ENCODE assay signal across 21 cellular contexts in the genomic region with DNA sequence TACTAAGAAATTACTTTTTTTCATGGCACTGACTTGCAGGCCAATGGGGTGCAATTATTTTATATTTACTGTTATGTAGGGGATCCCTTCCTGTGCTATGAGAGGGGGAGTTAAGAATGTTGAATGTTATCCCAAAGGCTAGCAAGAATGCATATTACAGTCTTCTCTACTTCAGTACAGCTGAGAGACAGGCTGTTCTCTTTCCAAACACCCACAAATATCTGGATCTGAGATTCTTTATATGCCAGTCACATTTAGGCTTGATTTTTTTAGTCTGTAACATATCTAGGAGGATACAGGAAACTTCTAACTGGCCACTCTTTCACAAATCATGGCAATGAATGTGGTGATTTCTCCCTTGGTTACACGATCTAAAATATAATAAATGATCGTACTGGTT.
"Had no signal": no experiment of that assay in that cellular context is flagged by ENCODE, and none has a peak within 500 bp of the region (broad histone marks: within the 10 kb centered on the region; RNA-seq: fewer than 3 reads in every experiment).

No MANE protein-coding gene starts in this region.

- H3K4me3 ChIP-seq: gastrocnemius medialis, left lung, neural progenitor cell, prostate gland, right atrium auricular region, testis, tibial artery, upper lobe of left lung had no signal

- H3K27me3 ChIP-seq: gastrocnemius medialis, left lung, neural progenitor cell, right atrium auricular region, testis, tibial artery, upper lobe of left lung had no signal

- H3K27ac ChIP-seq: gastrocnemius medialis, left lung, neural progenitor cell, prostate gland, right atrium auricular region, testis, tibial artery, upper lobe of left lung had no signal

- ATAC-seq: effector memory CD8-positive, alpha-beta T cell; gastrocnemius medialis; left cardiac atrium; left lung; naive thymus-derived CD4-positive, alpha-beta T cell; sciatic nerve; stimulated activated effector memory CD8-positive, alpha-beta T cell treated with anti-CD3 and anti-CD28 coated beads, Interleukin-12 subunit alpha, Interleukin-12 subunit beta, amount 100 ng/mL, for 72 hours; stimulated activated naive CD8-positive, alpha-beta T cell treated with anti-CD3 and anti-CD28 coated beads, Interleukin-15, Interleukin-2, amounts not matched to agents 100 U/mL and 50 U/mL, for 24 hours had no signal

- DNase-seq: cortex of kidney; effector memory CD8-positive, alpha-beta T cell; gastrocnemius medialis; head of caudate nucleus; left cardiac atrium; left lung; mesenchymal stem cell; midbrain; naive thymus-derived CD4-positive, alpha-beta T cell; stimulated activated CD4-positive, alpha-beta T cell treated with anti-CD3 and anti-CD28 coated beads, Interleukin-2, amount 100 ng/mL, for 24 hours; stimulated activated CD4-positive, alpha-beta T cell treated with anti-CD3 and anti-CD28 coated beads, Interleukin-4, amount 100 ng/mL, for 24 hours; stimulated activated naive CD8-positive, alpha-beta T cell treated with anti-CD3 and anti-CD28 coated beads, Interleukin-15, Interleukin-2, amounts not matched to agents 100 U/mL and 50 U/mL, for 24 hours; substantia nigra; testis; tibial artery; upper lobe of left lung had no signal

- H3K9ac ChIP-seq: neural progenitor cell had no signal

- H3K36me3 ChIP-seq: gastrocnemius medialis, left lung, neural progenitor cell, prostate gland, right atrium auricular region, tibial artery, upper lobe of left lung had no signal

- H3K4me1 ChIP-seq: prostate gland had no signal

- H3K9me3 ChIP-seq: gastrocnemius medialis, left lung, prostate gland, right atrium auricular region, testis, tibial artery, upper lobe of left lung had no signal
